27 cellular contexts compared by ENCODE assay signal in genomic region chr2:212392544-212392943, GRCh38.
"Had no signal": no experiment of that assay in that cellular context is flagged by ENCODE, and none has a peak within 500 bp of the region (broad histone marks: within the 10 kb centered on the region; RNA-seq: fewer than 3 reads in every experiment).

No MANE protein-coding gene starts in this region.

- H3K36me3 Mint-ChIP-seq: activated CD8-positive, alpha-beta memory T cell treated with anti-CD3 and anti-CD28 coated beads, Interleukin-2, amount 10 ng/mL, durations not matched to agents 7 days and 5 days; activated naive CD4-positive, alpha-beta T cell treated with anti-CD3 and anti-CD28 coated beads, Interleukin-2, amount 10 ng/mL, durations not matched to agents 7 days and 5 days; activated naive CD8-positive, alpha-beta T cell had no signal

- H3K27me3 ChIP-seq: brain microvascular endothelial cell had no signal

- H3K36me3 ChIP-seq: brain microvascular endothelial cell, WERI-Rb-1 had no signal

- H2AFZ ChIP-seq: PC-9 had no signal

- H3K4me3 Mint-ChIP-seq: activated CD4-positive, alpha-beta memory T cell treated with anti-CD3 and anti-CD28 coated beads, Interleukin-2, amount 10 ng/mL, durations not matched to agents 7 days and 5 days; activated CD8-positive, alpha-beta memory T cell treated with anti-CD3 and anti-CD28 coated beads, Interleukin-2, amount 10 ng/mL, durations not matched to agents 7 days and 5 days; activated naive CD4-positive, alpha-beta T cell treated with anti-CD3 and anti-CD28 coated beads, Interleukin-2, amount 10 ng/mL, durations not matched to agents 7 days and 5 days; activated naive CD8-positive, alpha-beta T cell; activated naive CD8-positive, alpha-beta T cell treated with anti-CD3 and anti-CD28 coated beads, Interleukin-2, amount 50 U/mL, for 24 hours had no signal

- H3K27me3 Mint-ChIP-seq: activated CD4-positive, alpha-beta memory T cell treated with anti-CD3 and anti-CD28 coated beads, Interleukin-2, amount 10 ng/mL, durations not matched to agents 7 days and 5 days; activated CD8-positive, alpha-beta memory T cell treated with anti-CD3 and anti-CD28 coated beads, Interleukin-2, amount 10 ng/mL, durations not matched to agents 7 days and 5 days; activated naive CD4-positive, alpha-beta T cell treated with anti-CD3 and anti-CD28 coated beads, Interleukin-2, amount 10 ng/mL, durations not matched to agents 7 days and 5 days; activated naive CD8-positive, alpha-beta T cell; activated naive CD8-positive, alpha-beta T cell treated with anti-CD3 and anti-CD28 coated beads, Interleukin-2, amount 50 U/mL, for 24 hours had no signal

- H3K4me3 ChIP-seq: PC-9 had no signal

- DNase-seq: activated CD4-positive, alpha-beta memory T cell treated with anti-CD3 and anti-CD28 coated beads, Interleukin-2, amount 10 ng/mL, durations not matched to agents 7 days and 5 days; activated CD4-positive, alpha-beta T cell treated with anti-CD3 and anti-CD28 coated beads for 1 hour; activated CD4-positive, alpha-beta T cell treated with anti-CD3 and anti-CD28 coated beads for 48 hours; activated CD4-positive, CD25-positive, alpha-beta regulatory T cell; activated CD8-positive, alpha-beta memory T cell treated with anti-CD3 and anti-CD28 coated beads for 24 hours; activated CD8-positive, alpha-beta memory T cell treated with anti-CD3 and anti-CD28 coated beads, Interleukin-2, amount 10 ng/mL, durations not matched to agents 7 days and 5 days; activated CD8-positive, alpha-beta memory T cell treated with anti-CD3 and anti-CD28 coated beads, Interleukin-2, amount 50 U/mL, for 48 hours; activated effector memory CD4-positive, alpha-beta T cell treated with Interleukin-2 at 50 U/mL for 16 hours; activated naive CD4-positive, alpha-beta T cell treated with anti-CD3 and anti-CD28 coated beads, Interleukin-2, amount 10 ng/mL, durations not matched to agents 7 days and 5 days; activated naive CD8-positive, alpha-beta T cell treated with anti-CD3 and anti-CD28 coated beads, Interleukin-2, amount 50 U/mL, for 24 hours; activated T-cell treated with anti-CD3 and anti-CD28 coated beads, Interleukin-2, amount 50 U/mL, for 48 hours; aorta; brain microvascular endothelial cell; central memory CD4-positive, alpha-beta T cell; Karpas-422; NCI-H1105; NCI-H187 treated with DMSO at 0.1 percent for 48 hours; NCI-H2081; NCI-H2171 treated with DMSO at 0.1 percent for 48 hours; NCI-H345; NCI-H524 treated with DMSO at 0.1 percent for 48 hours; PC-9; SIG-M5; T1000; WERI-Rb-1 had no signal

- H3K27ac Mint-ChIP-seq: activated CD4-positive, alpha-beta memory T cell treated with anti-CD3 and anti-CD28 coated beads, Interleukin-2, amount 10 ng/mL, durations not matched to agents 7 days and 5 days; activated CD8-positive, alpha-beta memory T cell treated with anti-CD3 and anti-CD28 coated beads, Interleukin-2, amount 10 ng/mL, durations not matched to agents 7 days and 5 days; activated naive CD4-positive, alpha-beta T cell treated with anti-CD3 and anti-CD28 coated beads, Interleukin-2, amount 10 ng/mL, durations not matched to agents 7 days and 5 days; activated naive CD8-positive, alpha-beta T cell; activated naive CD8-positive, alpha-beta T cell treated with anti-CD3 and anti-CD28 coated beads, Interleukin-2, amount 50 U/mL, for 24 hours had no signal

- H3K4me1 Mint-ChIP-seq: activated CD4-positive, alpha-beta memory T cell treated with anti-CD3 and anti-CD28 coated beads, Interleukin-2, amount 10 ng/mL, durations not matched to agents 7 days and 5 days; activated CD8-positive, alpha-beta memory T cell treated with anti-CD3 and anti-CD28 coated beads, Interleukin-2, amount 10 ng/mL, durations not matched to agents 7 days and 5 days; activated naive CD4-positive, alpha-beta T cell treated with anti-CD3 and anti-CD28 coated beads, Interleukin-2, amount 10 ng/mL, durations not matched to agents 7 days and 5 days; activated naive CD8-positive, alpha-beta T cell treated with anti-CD3 and anti-CD28 coated beads, Interleukin-2, amount 50 U/mL, for 24 hours had no signal

- H3K27ac ChIP-seq: brain microvascular endothelial cell, PC-9, RWPE1, WERI-Rb-1 had no signal

- H3K9me3 Mint-ChIP-seq: activated CD4-positive, alpha-beta memory T cell treated with anti-CD3 and anti-CD28 coated beads, Interleukin-2, amount 10 ng/mL, durations not matched to agents 7 days and 5 days; activated naive CD4-positive, alpha-beta T cell treated with anti-CD3 and anti-CD28 coated beads, Interleukin-2, amount 10 ng/mL, durations not matched to agents 7 days and 5 days; activated naive CD8-positive, alpha-beta T cell treated with anti-CD3 and anti-CD28 coated beads, Interleukin-2, amount 50 U/mL, for 24 hours had no signal

- H3K4me2 ChIP-seq: PC-9 had no signal
